In genomic region chr14:23556700-23557440, GRCh38 we compare ENCODE assay signal across 8 cellular contexts. TPM values are rescaled to one million over a fixed set of nuclear protein-coding genes. Genes with fewer than 3 reads are reported as not detected.
DNase-seq lines count a peak whose midpoint lies in the region; ATAC-seq, FAIRE-seq and TF ChIP-seq lines count a peak whose summit lies in the region.

No MANE protein-coding gene starts in this region.

- no peaks in the 10 kb centered on the region for H3K27me3 ChIP-seq in BLaER1 treated with 17β-estradiol and CSF1 and Interleukin-3, amounts not matched to agents 10 nM and 100 nM
- H3K27me3 ChIP-seq in muscle layer of duodenum (ENCODE audit: low read depth, low read length) = no peaks in the 10 kb centered on the region

- H3K9ac ChIP-seq in BLaER1 treated with 17β-estradiol and CSF1 and Interleukin-3, amounts not matched to agents 10 nM and 100 nM = peak overlapping the region; percentile 89 to 97 (median 93)

- no peaks in the 10 kb centered on the region for H3K9me3 ChIP-seq in BLaER1 treated with 17β-estradiol and CSF1 and Interleukin-3, amounts not matched to agents 10 nM and 100 nM (replicated peaks in 1 of 11)
- no peaks in the 10 kb centered on the region for H3K9me3 ChIP-seq in muscle layer of duodenum (ENCODE audit: control insufficient read depth in 1 of 2, low read length in 2 of 2)

- no peak; the same call in 1 of the 2 replicates for TF ChIP-seq POLR2A in GM12892 (IDR thresholded peaks at IDR 0.05; ENCODE audit: low read depth, low read length)

- H3K36me3 ChIP-seq in BLaER1 treated with 17β-estradiol and CSF1 and Interleukin-3, amounts not matched to agents 10 nM and 100 nM = peaks cover 34 to 43% (median 40%) of the 10 kb centered on the region in 11 experiments
- peaks cover 23 to 26% of the 10 kb centered on the region in 2 donors for H3K36me3 ChIP-seq in muscle layer of duodenum (ENCODE audit: control insufficient read depth in 1 of 2, insufficient read depth in 2 of 2, low read length in 2 of 2)

- peaks cover 22 to 38% (median 30%) of the 10 kb centered on the region in 10 experiments for H3K4me1 ChIP-seq in BLaER1 treated with 17β-estradiol and CSF1 and Interleukin-3, amounts not matched to agents 10 nM and 100 nM
- H3K4me1 ChIP-seq in muscle layer of duodenum (ENCODE audit: control insufficient read depth in 1 of 2, insufficient read depth in 2 of 2, low read length in 2 of 2) = peaks cover 9 to 28% of the 10 kb centered on the region in 2 donors

- H3K4me2 ChIP-seq in BLaER1 treated with 17β-estradiol and CSF1 and Interleukin-3, amounts not matched to agents 10 nM and 100 nM = peak overlapping the region; percentile 85 to 99 (median 97)

- ATAC-seq in HG03342 (IDR thresholded peaks at IDR 0.05; ENCODE audit: unreplicated experiment) = no peak

- peak overlapping the region; percentile 71 to 87 (median 82) for H3K4me3 ChIP-seq in BLaER1 treated with 17β-estradiol and CSF1 and Interleukin-3, amounts not matched to agents 10 nM and 100 nM
- peak overlapping the region; percentile 78 to 91 for H3K4me3 ChIP-seq in cardiac fibroblast (replicated peaks in 1 of 2; ENCODE audit: low read depth in 2 of 2, low read length in 2 of 2)
- peak overlapping the region; percentile 88 to 96 for H3K4me3 ChIP-seq in muscle layer of duodenum (ENCODE audit: low read depth in 1 of 2, low read length in 2 of 2)

- peak; percentile 18 to 54 for DNase-seq in Kasumi-1 (lab: John Stamatoyannopoulos, UW)
- no peak for DNase-seq in cardiac fibroblast (ENCODE audit: low read depth in 2 of 2)
- DNase-seq in GM12892 (ENCODE audit: insufficient read length) = no peak
- no peak for DNase-seq in NK-92 treated with Interleukin-12 subunit alpha and Interleukin-12 subunit beta, amount 100 ng/mL, for 24 hours (lab: John Stamatoyannopoulos, UW)
- no peak for DNase-seq in NCI-H345 treated with DMSO at 0.1 percent for 48 hours (lab: John Stamatoyannopoulos, UW; ENCODE audit: unreplicated experiment)

- peaks cover 0 to 41% (median 6%) of the 10 kb centered on the region in 11 experiments; a peak in 11 of 22 replicates for H4K20me1 ChIP-seq in BLaER1 treated with 17β-estradiol and CSF1 and Interleukin-3, amounts not matched to agents 10 nM and 100 nM

- peak overlapping the region; percentile 88 to 96 (median 93) for H3K27ac ChIP-seq in BLaER1 treated with 17β-estradiol and CSF1 and Interleukin-3, amounts not matched to agents 10 nM and 100 nM
- peak overlapping the region; percentile 93 for H3K27ac ChIP-seq in muscle layer of duodenum (ENCODE audit: low read length)

- no peak for FAIRE-seq in GM12892 (lab: Jason Lieb, UNC)

- TF ChIP-seq CTCF in cardiac fibroblast (IDR thresholded peaks at IDR 0.05; ENCODE audit: low read depth, low read length) = no peak

RNA-seq across cellular contexts. Expression of gene THTPA, which starts 0.8 kb away (rescaled TPM):
- polyA plus RNA-seq in GM12892 (2012; ENCODE audit: missing spikeins) = 8.4 TPM

RNA-seq across cellular contexts. Expression of gene ZFHX2, which starts 5.3 kb away (rescaled TPM):
- polyA plus RNA-seq in GM12892 (2012; ENCODE audit: missing spikeins) = 0.93 TPM

RNA-seq across cellular contexts. Expression of gene AP1G2, which starts 10.7 kb away (rescaled TPM):
- 84.2 TPM for polyA plus RNA-seq in GM12892 (2012; ENCODE audit: missing spikeins)

RNA-seq across cellular contexts. Expression of gene JPH4, which starts 21.7 kb away (rescaled TPM):
- 6.9 TPM for polyA plus RNA-seq in GM12892 (2012; ENCODE audit: missing spikeins)

Comparison
In these comparisons a context has a peak if more than half of its experiments do, and no peak if none do; other contexts are left out.
1. DNase-seq: peak in Kasumi-1 (2 of 2); none in cardiac fibroblast (0 of 2), GM12892 (single experiment), NK-92 treated with Interleukin-12 subunit alpha and Interleukin-12 subunit beta, amount 100 ng/mL, for 24 hours (single experiment) and NCI-H345 treated with DMSO at 0.1 percent for 48 hours (single experiment).
2. Peak in every context shown above with its lines, with median percentiles within 50 percentile points of each other: H3K4me3 ChIP-seq.